Comparison of ENCODE assay signal across 10 cellular contexts in genomic region chr21:43809853-43810504, GRCh38. TPM values are rescaled to one million over a fixed set of nuclear protein-coding genes. Genes with fewer than 3 reads are reported as not detected.
DNase-seq lines count a peak whose midpoint lies in the region; ATAC-seq, FAIRE-seq and TF ChIP-seq lines count a peak whose summit lies in the region.
"Had no signal": no experiment of that assay in that cellular context is flagged by ENCODE, and none has a peak within 500 bp of the region (broad histone marks: within the 10 kb centered on the region; RNA-seq: fewer than 3 reads in every experiment).

No MANE protein-coding gene starts in this region.

- CTCF ChIA-PET in GM12878 (lab: Yijun Ruan, JAX), result interaction anchor here (0.5 to 4.5 kb wide), 5 partner anchors 54 to 166 kb away, joined by 3 to 39 read pairs (median 5); no protein-coding TSS in a partner anchor

- H4K20me1 ChIP-seq in GM12878 (ENCODE audit: control insufficient read depth, insufficient read depth), result no peaks in the 10 kb centered on the region

- RAD21 ChIA-PET in GM12878 (lab: Charles Lee; ENCODE audit: unreplicated experiment), result interaction anchor here (0.7 to 3.6 kb wide), 6 partner anchors 53 to 129 kb away, joined by 3 to 21 read pairs (median 4); no protein-coding TSS in a partner anchor

- DNase-seq in NCI-H2227 (lab: John Stamatoyannopoulos, UW; ENCODE audit: unreplicated experiment) (peak; percentile 20), NCI-H2227 treated with DMSO at 0.1 percent for 48 hours (lab: John Stamatoyannopoulos, UW) (no peak), H7 (peak; percentile 86), GM12878 (ENCODE audit: low read depth, low spot score) (no peak), lower lobe of right lung (peak; percentile 75), body of pancreas (no peak), COLO668 (lab: John Stamatoyannopoulos, UW; ENCODE audit: unreplicated experiment) (no peak), transverse colon (no peak)

- H3K36me3 ChIP-seq in H7 (replicated peaks; ENCODE audit: control insufficient read depth, insufficient read depth, low read length) (no peaks in the 10 kb centered on the region), GM12878 (ENCODE audit: control insufficient read depth in 2 of 2, insufficient read depth in 2 of 2, low read length in 1 of 2) (peaks cover 0 to 2% of the 10 kb centered on the region in 2 experiments; a peak in 2 of 4 replicates), lower lobe of right lung (peaks cover 10% of the 10 kb centered on the region), body of pancreas (replicated peaks in 1 of 2; ENCODE audit: insufficient read depth in 1 of 2, low read depth in 2 of 2) (no peaks in the 10 kb centered on the region), transverse colon (no peaks in the 10 kb centered on the region)

- TF ChIP-seq POLR2A in GM12878 (IDR thresholded peaks at IDR 0.05; ENCODE audit: low read depth, low read length) (no peak), body of pancreas (IDR thresholded peaks at IDR 0.05) (no peak), transverse colon (IDR thresholded peaks at IDR 0.05) (no peak)

- in situ Hi-C loops in GM12878 (cut with MboI), result loop anchor here (5.0 kb wide), 2 partner anchors 112 to 167 kb away; no protein-coding TSS in a partner anchor
- in situ Hi-C loops in transverse colon (cut with MboI; ENCODE audit: low pct_ligation_motif_present in 1 of 4, low pct_unique_long_range_greater_than_20kb in 1 of 4, low sequenced_read_pairs in 3 of 4), result loop anchor here in 2 of 4 donors (25.0 kb wide), 2 partner anchors 127 to 177 kb away; no protein-coding TSS in a partner anchor

- H3K4me3 ChIP-seq in H7 (ENCODE audit: insufficient read depth, low read depth, low read length) (no peak overlapping the region), GM12878 (no peak overlapping the region), lower lobe of right lung (no peak overlapping the region), body of pancreas (no peak overlapping the region), transverse colon (no peak overlapping the region)
- H3K4me3 ChIP-seq: HAP-1 had no signal

- no peak overlapping the region for H2AFZ ChIP-seq in GM12878 (ENCODE audit: control insufficient read depth, low read depth, low read length)

- TF ChIP-seq RAD21 in GM12878 (IDR thresholded peaks at IDR 0.05; ENCODE audit: insufficient read depth, low read depth, low read length), result no peak

- H3K79me2 ChIP-seq in GM12878 (ENCODE audit: control insufficient read depth, insufficient read depth, low read length), result peaks cover 7% of the 10 kb centered on the region

- H3K9ac ChIP-seq in GM12878 (ENCODE audit: control insufficient read depth, insufficient read depth, low read length), result no peak overlapping the region

- no peak for ATAC-seq in GM12878
- ATAC-seq in lower lobe of right lung, result no peak
- no peak for ATAC-seq in body of pancreas

- BruUV-seq in GM12878 (replicated peaks; lab: Mats Ljungman, UMichigan), result no TSS peak

- H3K9me3 ChIP-seq in GM12878 (replicated peaks; ENCODE audit: control insufficient read depth, insufficient read depth, low read length) (no peaks in the 10 kb centered on the region), lower lobe of right lung (no peaks in the 10 kb centered on the region), body of pancreas (no peaks in the 10 kb centered on the region), transverse colon (no peaks in the 10 kb centered on the region)
- H3K9me3 ChIP-seq: HAP-1 had no signal

- H3K4me2 ChIP-seq in GM12878 (ENCODE audit: control insufficient read depth, insufficient read depth), result no peak overlapping the region

- no peak for FAIRE-seq in GM12878 (lab: Jason Lieb, UNC)

- intact Hi-C loops in GM12878 (cut with micrococcal nuclease; ENCODE audit: unreplicated experiment) (loop anchor here (1.0 kb wide), 1 partner anchor 129 kb away; no protein-coding TSS in a partner anchor), lower lobe of right lung (cut with DNase I) (no loop called here), body of pancreas (cut with DNase I) (no loop called here), transverse colon (cut with DNase I; ENCODE audit: low total_unique reads) (no loop called here)

- POLR2A ChIA-PET in GM12878 (lab: Charles Lee), result interaction anchor here (0.9 to 1.1 kb wide), 2 partner anchors 27 to 163 kb away, joined by 3 read pairs; no protein-coding TSS in a partner anchor

- SMC1A ChIA-PET in GM12878 (lab: Charles Lee; ENCODE audit: uncharacterized antibody, unreplicated experiment), result interaction anchor here (1.0 to 3.3 kb wide), 5 partner anchors 9 to 165 kb away, joined by 3 to 16 read pairs (median 3); no protein-coding TSS in a partner anchor

- H3K4me1 ChIP-seq in GM12878 (ENCODE audit: control insufficient read depth, insufficient read depth, low read length) (peaks cover 48% of the 10 kb centered on the region), lower lobe of right lung (peaks cover 24% of the 10 kb centered on the region), body of pancreas (peaks cover 15% of the 10 kb centered on the region), transverse colon (peaks cover 7 to 32% (median 27%) of the 10 kb centered on the region in 4 donors)

- H3K27ac ChIP-seq in GM12878 (ENCODE audit: control insufficient read depth, insufficient read depth) (no peak overlapping the region), lower lobe of right lung (no peak overlapping the region), body of pancreas (no peak overlapping the region), transverse colon (no peak overlapping the region)
- H3K27ac ChIP-seq: SK-N-MC had no signal

- TF ChIP-seq CTCF in GM12878 (IDR thresholded peaks at IDR 0.05 in 2 of 3, conservative IDR thresholded peaks at IDR 0.05 in 1 of 3; ENCODE audit: control insufficient read depth in 2 of 3, extremely low read depth in 1 of 3, insufficient read depth in 1 of 3, low read depth in 3 of 3, low read length in 3 of 3) (no peak), lower lobe of right lung (IDR thresholded peaks at IDR 0.05) (no peak), body of pancreas (IDR thresholded peaks at IDR 0.05) (no peak), transverse colon (IDR thresholded peaks at IDR 0.05) (no peak)

- 56% methylated on average over 20 of the region's 26 CpGs for WGBS in GM12878 (ENCODE audit: insufficient coverage, insufficient replicate concordance, low lambda C conversion rate, missing lambda C conversion rate)
- WGBS in body of pancreas, 2 donors, result 47 to 55% methylated on average over 17 to 26 of the region's 26 CpGs
- WGBS in transverse colon (ENCODE audit: low coverage in 1 of 2), 2 donors, result 71% methylated on average over 22 of the region's 26 CpGs; no CpG with 5 or more reads in 1 of the 2 donors

- no peaks in the 10 kb centered on the region for H3K27me3 ChIP-seq in H7 (ENCODE audit: control insufficient read depth, insufficient read depth, low read length)
- H3K27me3 ChIP-seq in GM12878 (replicated peaks in 1 of 2; ENCODE audit: control insufficient read depth in 2 of 2, insufficient read depth in 2 of 2, low read length in 1 of 2), result no peaks in the 10 kb centered on the region
- H3K27me3 ChIP-seq in lower lobe of right lung (ENCODE audit: low read depth), result no peaks in the 10 kb centered on the region
- no peaks in the 10 kb centered on the region for H3K27me3 ChIP-seq in body of pancreas
- no peaks in the 10 kb centered on the region for H3K27me3 ChIP-seq in transverse colon

- TF ChIP-seq EP300 in GM12878 (IDR thresholded peaks at IDR 0.05; ENCODE audit: borderline replicate concordance in 1 of 2, control insufficient read depth in 1 of 2, low read depth in 2 of 2, low read length in 2 of 2) (no peak), transverse colon (IDR thresholded peaks at IDR 0.05; ENCODE audit: low read depth) (no peak)

RNA-seq across cellular contexts. Expression of gene RRP1, which starts 20.6 kb away (rescaled TPM):
- 43.5 and 45.7 TPM in 2 replicates for total RNA-seq in H7 (2014; rRNA removed; shearing (Covaris generic))
- total RNA-seq in GM12878 (2013; cell fraction: nucleolus; rRNA removed), result 118 and 141 TPM in 2 replicates
- total RNA-seq in GM12878 (2014; rRNA removed) (32.5 and 40.9 TPM in 2 replicates), GM12878 (2014; rRNA removed; fragmentation: Illumina TruSeq; extraction: Trizol) (22.3 and 23.8 TPM in 2 replicates), GM12878 (2021) (58.7 and 65.3 TPM in 2 replicates), lower lobe of right lung (13.6 TPM), body of pancreas (10 to 100 TPM in 1 of 2 donors, 1 to 10 TPM in 1; 9.9 to 27.7 TPM), transverse colon (10 to 100 TPM in 2 of 4 donors, 1 to 10 TPM in 2; 5.2 to 26.1 (median 11.1) TPM)
- polyA plus RNA-seq in GM12878 (2011; ENCODE audit: low read depth), result 12.8 TPM
- polyA plus RNA-seq in GM12878 (2011; rRNA removed) (21.8 and 26.0 TPM in 2 replicates), GM12878 (2014; fragmentation: Illumina TruSeq; extraction: Trizol) (27.4 and 48.9 TPM in 2 replicates), GM12878 (2014; fragmentation: Nextera tagmentation; extraction: Ambion mirVana) (1 to 10 TPM in 1 of 2 experiments, under 1 TPM in 1; 0.34 to 4.3 TPM), GM12878 (2014; rRNA removed) (29.3 and 33.8 TPM in 2 replicates), GM12878 (2016; fragmentation: Nextera tagmentation; extraction: Ambion mirVana) (10 to 100 TPM; 56.1 to 70.8 TPM)
- 24.5 and 28.0 TPM in 2 replicates for polyA plus RNA-seq in GM12878 (2011; cell fraction: cytosol; rRNA removed)
- polyA plus RNA-seq in GM12878 (2011; cell fraction: nucleus; rRNA removed), result 94.1 and 106 TPM in 2 replicates
- 24.5 and 28.7 TPM in 2 replicates for polyA plus RNA-seq in GM12878 (2012)
- 18.4 and 26.8 TPM in 2 replicates for polyA minus RNA-seq in GM12878 (2011; rRNA and poly(A)+ RNA removed)
- polyA minus RNA-seq in GM12878 (2011; cell fraction: cytosol; rRNA and poly(A)+ RNA removed), result 8.8 and 11.2 TPM in 2 replicates
- 38.6 and 59.0 TPM in 2 replicates for polyA minus RNA-seq in GM12878 (2011; cell fraction: nucleus; rRNA and poly(A)+ RNA removed)

RNA-seq across cellular contexts. Expression of gene CSTB, which starts 33.9 kb away (rescaled TPM):
- 28.5 and 29.6 TPM in 2 replicates for total RNA-seq in H7 (2014; rRNA removed; shearing (Covaris generic))
- total RNA-seq in GM12878 (2013; cell fraction: nucleolus; rRNA removed), result 9.7 and 10.0 TPM in 2 replicates
- total RNA-seq in GM12878 (2014; rRNA removed) (18.6 and 25.9 TPM in 2 replicates), GM12878 (2014; rRNA removed; fragmentation: Illumina TruSeq; extraction: Trizol) (20.4 and 20.6 TPM in 2 replicates), GM12878 (2021) (38.3 and 39.5 TPM in 2 replicates), lower lobe of right lung (154 TPM), body of pancreas (10 to 100 TPM in 1 of 2 donors, 1 to 10 TPM in 1; 8.6 to 11.9 TPM), transverse colon (10 to 100 TPM; 16.1 to 61.7 (median 19.6) TPM)
- 42.8 TPM for polyA plus RNA-seq in GM12878 (2011; ENCODE audit: low read depth)
- polyA plus RNA-seq in GM12878 (2011; rRNA removed) (43.3 and 45.6 TPM in 2 replicates), GM12878 (2014; fragmentation: Illumina TruSeq; extraction: Trizol) (30.1 and 53.5 TPM in 2 replicates), GM12878 (2014; fragmentation: Nextera tagmentation; extraction: Ambion mirVana) (10 to 100 TPM; 12.5 to 20.2 TPM), GM12878 (2014; rRNA removed) (51.8 and 68.2 TPM in 2 replicates), GM12878 (2016; fragmentation: Nextera tagmentation; extraction: Ambion mirVana) (10 to 100 TPM; 82.3 to 82.7 TPM)
- 75.9 and 87.5 TPM in 2 replicates for polyA plus RNA-seq in GM12878 (2011; cell fraction: cytosol; rRNA removed)
- polyA plus RNA-seq in GM12878 (2011; cell fraction: nucleus; rRNA removed), result 33.9 and 42.2 TPM in 2 replicates
- 56.7 and 57.9 TPM in 2 replicates for polyA plus RNA-seq in GM12878 (2012)
- 31.5 and 36.7 TPM in 2 replicates for polyA minus RNA-seq in GM12878 (2011; rRNA and poly(A)+ RNA removed)
- 7.4 and 11.2 TPM in 2 replicates for polyA minus RNA-seq in GM12878 (2011; cell fraction: cytosol; rRNA and poly(A)+ RNA removed)
- 9.4 and 9.8 TPM in 2 replicates for polyA minus RNA-seq in GM12878 (2011; cell fraction: nucleus; rRNA and poly(A)+ RNA removed)

RNA-seq across cellular contexts. Expression of gene AGPAT3, which starts 55.0 kb away (rescaled TPM):
- 9.2 and 11.4 TPM in 2 replicates for total RNA-seq in H7 (2014; rRNA removed; shearing (Covaris generic))
- total RNA-seq in GM12878 (2013; cell fraction: nucleolus; rRNA removed), result 212 and 233 TPM in 2 replicates
- total RNA-seq in GM12878 (2014; rRNA removed) (46.9 and 47.8 TPM in 2 replicates), GM12878 (2014; rRNA removed; fragmentation: Illumina TruSeq; extraction: Trizol) (26.1 and 28.2 TPM in 2 replicates), GM12878 (2021) (89.5 and 110 TPM in 2 replicates), lower lobe of right lung (83.3 TPM), body of pancreas (10 to 100 TPM; 21.8 to 39.2 TPM), transverse colon (100 to 1,000 TPM in 1 of 4 donors, 10 to 100 TPM in 3; 59.9 to 116 (median 85.3) TPM)
- 17.3 TPM for polyA plus RNA-seq in GM12878 (2011; ENCODE audit: low read depth)
- polyA plus RNA-seq in GM12878 (2011; rRNA removed) (27.6 and 47.8 TPM in 2 replicates), GM12878 (2014; fragmentation: Illumina TruSeq; extraction: Trizol) (19.0 and 28.7 TPM in 2 replicates), GM12878 (2014; fragmentation: Nextera tagmentation; extraction: Ambion mirVana) (1 to 10 TPM; 1.2 to 3.7 TPM), GM12878 (2014; rRNA removed) (50.0 and 53.6 TPM in 2 replicates), GM12878 (2016; fragmentation: Nextera tagmentation; extraction: Ambion mirVana) (10 to 100 TPM; 17.5 to 33.0 TPM)
- polyA plus RNA-seq in GM12878 (2011; cell fraction: cytosol; rRNA removed), result 59.2 and 60.5 TPM in 2 replicates
- polyA plus RNA-seq in GM12878 (2011; cell fraction: nucleus; rRNA removed), result 80.2 and 83.8 TPM in 2 replicates
- polyA plus RNA-seq in GM12878 (2012), result 36.8 and 49.6 TPM in 2 replicates
- polyA minus RNA-seq in GM12878 (2011; rRNA and poly(A)+ RNA removed), result 62.2 and 76.5 TPM in 2 replicates
- polyA minus RNA-seq in GM12878 (2011; cell fraction: cytosol; rRNA and poly(A)+ RNA removed), result 24.3 and 30.6 TPM in 2 replicates
- polyA minus RNA-seq in GM12878 (2011; cell fraction: nucleus; rRNA and poly(A)+ RNA removed), result 23.3 and 43.3 TPM in 2 replicates

Comparison
In these comparisons a context has a peak if more than half of its experiments do, and no peak if none do; other contexts are left out.
1. DNase-seq: peak in NCI-H2227 (single experiment), H7 (single experiment) and lower lobe of right lung (single experiment); none in NCI-H2227 treated with DMSO at 0.1 percent for 48 hours (single experiment), GM12878 (single experiment), body of pancreas (0 of 4), COLO668 (single experiment) and transverse colon (single experiment).